In the genomic region with DNA sequence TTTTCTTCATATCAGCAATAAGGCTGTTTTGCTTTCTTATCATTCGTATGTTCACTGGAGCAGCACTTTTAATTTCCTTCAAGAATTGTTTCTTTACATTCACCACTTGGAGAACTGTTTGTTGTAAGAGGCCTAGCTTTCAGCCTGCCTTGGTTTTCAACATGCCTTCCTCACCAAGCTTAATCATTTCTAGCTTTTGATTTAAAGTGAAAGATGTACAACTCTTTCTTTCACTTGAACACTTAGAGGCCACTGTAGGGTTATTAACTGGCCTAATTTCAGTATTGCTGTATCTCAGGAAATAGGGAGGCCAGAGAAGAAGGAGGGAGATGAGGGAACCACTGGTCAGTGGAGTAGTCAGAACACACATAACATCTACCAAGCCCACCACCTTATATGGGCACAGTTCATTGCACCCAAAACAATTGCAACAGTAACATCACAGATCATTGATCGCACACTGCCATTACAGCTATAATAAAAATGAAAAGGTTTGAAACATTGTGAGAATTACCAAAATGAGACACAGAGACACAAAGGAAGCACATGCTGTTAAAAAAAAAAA, we compare ENCODE assay signal across 24 cellular contexts.
A peak's percentile ranks its signal among the peaks of the same experiment; 100 is the strongest.
DNase-seq lines count a peak whose midpoint lies in the region; ATAC-seq, FAIRE-seq and TF ChIP-seq lines count a peak whose summit lies in the region.
"Had no signal": no experiment of that assay in that cellular context is flagged by ENCODE, and none has a peak within 500 bp of the region (broad histone marks: within the 10 kb centered on the region; RNA-seq: fewer than 3 reads in every experiment).

No MANE protein-coding gene starts in this region.

- H3K4me3 ChIP-seq in GM12878 (no peak overlapping the region), lower lobe of right lung (no peak overlapping the region), Karpas-422 (ENCODE audit: low read length) (no peak overlapping the region)
- H3K4me3 ChIP-seq: A549, GM23248, HAP-1, MG63, Peyer's patch, SJSA1 had no signal

- H2AFZ ChIP-seq in GM12878 (ENCODE audit: control insufficient read depth, low read depth, low read length) (no peak overlapping the region), Karpas-422 (ENCODE audit: low read length) (no peak overlapping the region)
- H2AFZ ChIP-seq: GM23248 had no signal

- RAD21 ChIA-PET in GM12878 (lab: Charles Lee; ENCODE audit: unreplicated experiment) = interaction anchor here (0.6 kb wide), 1 partner anchor 226 kb away, joined by 3 read pairs; no protein-coding TSS in a partner anchor

- H3K36me3 ChIP-seq in GM12878 (ENCODE audit: control insufficient read depth in 2 of 2, insufficient read depth in 2 of 2, low read length in 1 of 2) (no peaks in the 10 kb centered on the region), lower lobe of right lung (no peaks in the 10 kb centered on the region), Karpas-422 (ENCODE audit: insufficient read depth, low read length) (no peaks in the 10 kb centered on the region)
- H3K36me3 ChIP-seq: HAP-1, MG63, Peyer's patch, SJSA1 had no signal

- no peaks in the 10 kb centered on the region for H3K9me2 ChIP-seq in Karpas-422 (replicated peaks; ENCODE audit: insufficient read depth, low read length)

- DNase-seq in GM12878 (ENCODE audit: low read depth, low spot score) = no peak
- DNase-seq in NCI-H510A (lab: John Stamatoyannopoulos, UW) = no peak
- no peak for DNase-seq in lower lobe of right lung
- DNase-seq in Karpas-422 = no peak
- DNase-seq in SIG-M5 treated with dmso at 0.1 percent for 504 hours (lab: John Stamatoyannopoulos, UW; ENCODE audit: unreplicated experiment) = no peak
- DNase-seq: GM23248; MG63; NCI-H1092; NCI-H1436 treated with DMSO at 0.1 percent for 48 hours; NCI-H2029; NCI-H2227 treated with DMSO at 0.1 percent for 48 hours; NCI-H510A treated with DMSO at 0.1 percent for 48 hours; NCI-H748 treated with DMSO at 0.1 percent for 48 hours; NK-92 treated with Interleukin-12 subunit alpha and Interleukin-12 subunit beta, amount 100 ng/mL, for 24 hours; Peyer's patch; T-helper 1 cell had no signal

- WGBS in GM12878 (ENCODE audit: insufficient coverage, insufficient replicate concordance, low lambda C conversion rate, missing lambda C conversion rate) = 2% methylated on average over 2 of the region's 2 CpGs

- in situ Hi-C loops in GM12878 (cut with MboI) = no loop called here

- no peak for TF ChIP-seq EP300 in GM12878 (IDR thresholded peaks at IDR 0.05; ENCODE audit: borderline replicate concordance in 1 of 2, control insufficient read depth in 1 of 2, low read depth in 2 of 2, low read length in 2 of 2)

- TF ChIP-seq CTCF in GM12878 (IDR thresholded peaks at IDR 0.05 in 2 of 3, conservative IDR thresholded peaks at IDR 0.05 in 1 of 3; ENCODE audit: control insufficient read depth in 2 of 3, extremely low read depth in 1 of 3, insufficient read depth in 1 of 3, low read depth in 3 of 3, low read length in 3 of 3) = no peak
- no peak for TF ChIP-seq CTCF in lower lobe of right lung (IDR thresholded peaks at IDR 0.05)

- H3K79me2 ChIP-seq in GM12878 (ENCODE audit: control insufficient read depth, insufficient read depth, low read length) (no peaks in the 10 kb centered on the region), Karpas-422 (ENCODE audit: low read length) (no peaks in the 10 kb centered on the region)

- no peaks in the 10 kb centered on the region for H3K9me3 ChIP-seq in GM12878 (replicated peaks; ENCODE audit: control insufficient read depth, insufficient read depth, low read length)
- no peaks in the 10 kb centered on the region for H3K9me3 ChIP-seq in lower lobe of right lung
- H3K9me3 ChIP-seq in Karpas-422 (ENCODE audit: low read length) = no peaks in the 10 kb centered on the region
- H3K9me3 ChIP-seq: A549, MG63, Peyer's patch, SJSA1 had no signal

- no peak for TF ChIP-seq POLR2A in GM12878 (IDR thresholded peaks at IDR 0.05; ENCODE audit: low read depth, low read length)

- intact Hi-C loops in GM12878 (cut with micrococcal nuclease; ENCODE audit: unreplicated experiment) (no loop called here), lower lobe of right lung (cut with DNase I) (no loop called here)

- CTCF ChIA-PET in GM12878 (lab: Yijun Ruan, JAX) = no interaction called here

- ATAC-seq in GM18520 (IDR thresholded peaks at IDR 0.05; ENCODE audit: unreplicated experiment) (peak; percentile 85), GM19467 (IDR thresholded peaks at IDR 0.05; ENCODE audit: unreplicated experiment) (peak; percentile 71), HG02870 (IDR thresholded peaks at IDR 0.05; ENCODE audit: unreplicated experiment) (peak; percentile 61), GM12878 (peak; percentile 74), lower lobe of right lung (no peak)
- ATAC-seq: A549 had no signal

- H3K4me2 ChIP-seq in GM12878 (ENCODE audit: control insufficient read depth, insufficient read depth) (no peak overlapping the region), Karpas-422 (ENCODE audit: low read depth, low read length, poor library complexity, severe bottlenecking) (no peak overlapping the region)
- H3K4me2 ChIP-seq: A549 had no signal

- SMC1A ChIA-PET in GM12878 (lab: Charles Lee; ENCODE audit: uncharacterized antibody, unreplicated experiment) = no interaction called here

- H3K9ac ChIP-seq in GM12878 (ENCODE audit: control insufficient read depth, insufficient read depth, low read length) (no peak overlapping the region), Karpas-422 (ENCODE audit: low read length) (no peak overlapping the region)
- H3K9ac ChIP-seq: GM23248 had no signal

- H3K4me1 ChIP-seq in GM12878 (ENCODE audit: control insufficient read depth, insufficient read depth, low read length) = no peaks in the 10 kb centered on the region
- H3K4me1 ChIP-seq in lower lobe of right lung = no peaks in the 10 kb centered on the region
- no peaks in the 10 kb centered on the region for H3K4me1 ChIP-seq in Karpas-422 (ENCODE audit: low read length)
- H3K4me1 ChIP-seq: A549, HAP-1, Peyer's patch, SJSA1 had no signal

- no peak for FAIRE-seq in GM12878 (lab: Jason Lieb, UNC)
- FAIRE-seq: A549, G401.6, GM19239 had no signal

- H4K20me1 ChIP-seq in GM12878 (ENCODE audit: control insufficient read depth, insufficient read depth) (no peaks in the 10 kb centered on the region), Karpas-422 (ENCODE audit: insufficient read depth, low read depth, low read length) (no peaks in the 10 kb centered on the region)

- no peak overlapping the region for H3K27ac ChIP-seq in GM12878 (ENCODE audit: control insufficient read depth, insufficient read depth)
- no peak overlapping the region for H3K27ac ChIP-seq in lower lobe of right lung
- H3K27ac ChIP-seq in Karpas-422 (ENCODE audit: low read length) = no peak overlapping the region
- H3K27ac ChIP-seq: A549, GM23248, Peyer's patch, SJSA1 had no signal

- no TSS peak for BruUV-seq in GM12878 (replicated peaks; lab: Mats Ljungman, UMichigan)

- TF ChIP-seq RAD21 in GM12878 (IDR thresholded peaks at IDR 0.05; ENCODE audit: insufficient read depth, low read depth, low read length) = no peak

- H3K27me3 ChIP-seq in GM12878 (replicated peaks in 1 of 2; ENCODE audit: control insufficient read depth in 2 of 2, insufficient read depth in 2 of 2, low read length in 1 of 2) = no peaks in the 10 kb centered on the region
- no peaks in the 10 kb centered on the region for H3K27me3 ChIP-seq in lower lobe of right lung (ENCODE audit: low read depth)
- H3K27me3 ChIP-seq in Karpas-422 (ENCODE audit: low read length) = no peaks in the 10 kb centered on the region
- H3K27me3 ChIP-seq: MG63, Peyer's patch, SJSA1 had no signal

- POLR2A ChIA-PET in GM12878 (lab: Charles Lee) = no interaction called here

TF ChIP-seq in GM12878, 131 proteins besides CTCF, POLR2A, EP300 and RAD21 (continues in another document):
- TF ChIP-seq RUNX3 (IDR thresholded peaks at IDR 0.05; ENCODE audit: low read length) (peak; percentile 55; the same call in 1 of the 2 replicates), JUNB (IDR thresholded peaks at IDR 0.05) (peak; percentile 88), BMI1 (IDR thresholded peaks at IDR 0.05; ENCODE audit: borderline replicate concordance) (no peak), ASH2L (IDR thresholded peaks at IDR 0.05; ENCODE audit: borderline replicate concordance, low read depth) (no peak), EED (IDR thresholded peaks at IDR 0.05; ENCODE audit: low read depth) (0 out of 2 replicates have a peak, but pooled peaks have one; percentile 44), SRF (IDR thresholded peaks at IDR 0.05; ENCODE audit: low read depth in 2 of 2, low read length in 2 of 2) (peak; percentile 28 to 91; a peak in 2 of 4 replicates), PAX8 (IDR thresholded peaks at IDR 0.05) (no peak), KLF5 (IDR thresholded peaks at IDR 0.05; ENCODE audit: partially characterized antibody) (no peak)
- TF ChIP-seq, protein P1, sequence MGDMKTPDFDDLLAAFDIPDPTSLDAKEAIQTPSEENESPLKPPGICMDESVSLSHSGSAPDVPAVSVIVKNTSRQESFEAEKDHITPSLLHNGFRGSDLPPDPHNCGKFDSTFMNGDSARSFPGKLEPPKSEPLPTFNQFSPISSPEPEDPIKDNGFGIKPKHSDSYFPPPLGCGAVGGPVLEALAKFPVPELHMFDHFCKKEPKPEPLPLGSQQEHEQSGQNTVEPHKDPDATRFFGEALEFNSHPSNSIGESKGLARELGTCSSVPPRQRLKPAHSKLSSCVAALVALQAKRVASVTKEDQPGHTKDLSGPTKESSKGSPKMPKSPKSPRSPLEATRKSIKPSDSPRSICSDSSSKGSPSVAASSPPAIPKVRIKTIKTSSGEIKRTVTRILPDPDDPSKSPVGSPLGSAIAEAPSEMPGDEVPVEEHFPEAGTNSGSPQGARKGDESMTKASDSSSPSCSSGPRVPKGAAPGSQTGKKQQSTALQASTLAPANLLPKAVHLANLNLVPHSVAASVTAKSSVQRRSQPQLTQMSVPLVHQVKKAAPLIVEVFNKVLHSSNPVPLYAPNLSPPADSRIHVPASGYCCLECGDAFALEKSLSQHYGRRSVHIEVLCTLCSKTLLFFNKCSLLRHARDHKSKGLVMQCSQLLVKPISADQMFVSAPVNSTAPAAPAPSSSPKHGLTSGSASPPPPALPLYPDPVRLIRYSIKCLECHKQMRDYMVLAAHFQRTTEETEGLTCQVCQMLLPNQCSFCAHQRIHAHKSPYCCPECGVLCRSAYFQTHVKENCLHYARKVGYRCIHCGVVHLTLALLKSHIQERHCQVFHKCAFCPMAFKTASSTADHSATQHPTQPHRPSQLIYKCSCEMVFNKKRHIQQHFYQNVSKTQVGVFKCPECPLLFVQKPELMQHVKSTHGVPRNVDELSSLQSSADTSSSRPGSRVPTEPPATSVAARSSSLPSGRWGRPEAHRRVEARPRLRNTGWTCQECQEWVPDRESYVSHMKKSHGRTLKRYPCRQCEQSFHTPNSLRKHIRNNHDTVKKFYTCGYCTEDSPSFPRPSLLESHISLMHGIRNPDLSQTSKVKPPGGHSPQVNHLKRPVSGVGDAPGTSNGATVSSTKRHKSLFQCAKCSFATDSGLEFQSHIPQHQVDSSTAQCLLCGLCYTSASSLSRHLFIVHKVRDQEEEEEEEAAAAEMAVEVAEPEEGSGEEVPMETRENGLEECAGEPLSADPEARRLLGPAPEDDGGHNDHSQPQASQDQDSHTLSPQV (IDR thresholded peaks at IDR 0.05) = no peak

Comparison
In these comparisons a context has a peak if more than half of its experiments do, and no peak if none do; other contexts are left out.
1. ATAC-seq: peak in GM18520 (single experiment), GM19467 (single experiment), HG02870 (single experiment) and GM12878 (single experiment); none in lower lobe of right lung (0 of 2).